ENCODE assay signal across 8 cellular contexts in genomic region chr7:27174077-27175004, GRCh38. TPM values are rescaled to one million over a fixed set of nuclear protein-coding genes. Genes with fewer than 3 reads are reported as not detected.
DNase-seq lines count a peak whose midpoint lies in the region; ATAC-seq and TF ChIP-seq lines count a peak whose summit lies in the region.

Gene HOXA10, minus strand, starts transcription at chr7:27174320. Its CDS starts 14 bp downstream, at chr7:27174306.

- peak within 1 kb of the TSS; percentile 28 for H3K4me3 Mint-ChIP-seq in activated CD4-positive, alpha-beta T cell treated with anti-CD3 and anti-CD28 coated beads for 36 hours

- H3K36me3 ChIP-seq in gastroesophageal sphincter: no peaks in the 10 kb centered on the region
- H3K36me3 ChIP-seq in sigmoid colon: no peaks in the 10 kb centered on the region

- TF ChIP-seq POLR2A in gastroesophageal sphincter (IDR thresholded peaks at IDR 0.05): no peak
- peak; percentile 33 to 52 for TF ChIP-seq POLR2A in sigmoid colon (IDR thresholded peaks at IDR 0.05)

- H3K4me1 ChIP-seq in gastroesophageal sphincter (peaks cover 0 to 36% (median 24%) of the 10 kb centered on the region in 3 donors), sigmoid colon (peaks cover 0 to 31% (median 17%) of the 10 kb centered on the region in 4 donors)

- H3K9me3 ChIP-seq in gastroesophageal sphincter: no peaks in the 10 kb centered on the region
- no peaks in the 10 kb centered on the region for H3K9me3 ChIP-seq in sigmoid colon

- POLR2A ChIA-PET in activated CD4-positive, alpha-beta T cell treated with anti-CD3 and anti-CD28 coated beads for 36 hours (lab: Charles Lee): no interaction called here
- POLR2A ChIA-PET in RWPE1 (lab: Yijun Ruan, JAX; ENCODE audit: low non-redundant PET) (no interaction called here), GM10248 (lab: Yijun Ruan, JAX) (no interaction called here)

- no peaks in the 10 kb centered on the region for H3K9me3 Mint-ChIP-seq in activated CD4-positive, alpha-beta T cell treated with anti-CD3 and anti-CD28 coated beads for 36 hours (ENCODE audit: low read depth)

- H3K4me1 Mint-ChIP-seq in activated CD4-positive, alpha-beta T cell treated with anti-CD3 and anti-CD28 coated beads for 36 hours: peaks cover 10% of the 10 kb centered on the region

- no peak within 1 kb of the TSS for H3K27ac Mint-ChIP-seq in activated CD4-positive, alpha-beta T cell treated with anti-CD3 and anti-CD28 coated beads for 36 hours

- H3K4me3 ChIP-seq in gastroesophageal sphincter (peak within 1 kb of the TSS; percentile 1 to 52), sigmoid colon (peak within 1 kb of the TSS; percentile 47 to 85 (median 82))

- H3K27me3 ChIP-seq in gastroesophageal sphincter (peaks cover 100% of the 10 kb centered on the region), sigmoid colon (no peaks in the 10 kb centered on the region)

- 10 to 38% methylated on average over 2 to 15 of the region's 68 CpGs for WGBS in gastroesophageal sphincter (ENCODE audit: low coverage in 1 of 2), 2 donors
- WGBS in sigmoid colon, 2 donors: 2 to 6% methylated on average over 68 of the region's 68 CpGs

- H3K27me3 Mint-ChIP-seq in activated CD4-positive, alpha-beta T cell treated with anti-CD3 and anti-CD28 coated beads for 36 hours: peaks cover 52% of the 10 kb centered on the region

- ATAC-seq in activated CD4-positive, alpha-beta T cell treated with anti-CD3 and anti-CD28 coated beads for 36 hours: no peak
- ATAC-seq in gastroesophageal sphincter: no peak
- no peak for ATAC-seq in HG02623 (IDR thresholded peaks at IDR 0.05; ENCODE audit: unreplicated experiment)
- no peak for ATAC-seq in HG02588 (IDR thresholded peaks at IDR 0.05; ENCODE audit: unreplicated experiment)

- H3K36me3 Mint-ChIP-seq in activated CD4-positive, alpha-beta T cell treated with anti-CD3 and anti-CD28 coated beads for 36 hours (ENCODE audit: low read depth): no peaks in the 10 kb centered on the region

- H3K27ac ChIP-seq in RWPE1 (peak within 1 kb of the TSS; percentile 95), gastroesophageal sphincter (no peak within 1 kb of the TSS), sigmoid colon (peak within 1 kb of the TSS in 3 of 4 donors; percentile 97 to 98 (median 98))

- CTCF ChIA-PET in activated CD4-positive, alpha-beta T cell treated with anti-CD3 and anti-CD28 coated beads for 36 hours (lab: Charles Lee): interaction anchor here (0.6 kb wide), 1 partner anchor 36 kb away, joined by 4 read pairs; no protein-coding TSS in a partner anchor
- CTCF ChIA-PET in RWPE1 (lab: Yijun Ruan, JAX): interaction anchor here (0.7 to 2.1 kb wide), 5 partner anchors 10 to 320 kb away, joined by 3 to 7 read pairs (median 6); no protein-coding TSS in a partner anchor
- CTCF ChIA-PET in GM10248 (lab: Yijun Ruan, JAX): interaction anchor here (0.8 to 1.0 kb wide), 2 partner anchors 22 kb away, joined by 3 to 4 read pairs; no protein-coding TSS in a partner anchor

- intact Hi-C loops in activated CD4-positive, alpha-beta T cell treated with anti-CD3 and anti-CD28 coated beads for 36 hours (cut with DNase I, micrococcal nuclease): no loop called here
- intact Hi-C loops in sigmoid colon (cut with DNase I): no loop called here

- TF ChIP-seq CTCF in RWPE1 (conservative IDR thresholded peaks at IDR 0.05; ENCODE audit: low read depth) (no peak), gastroesophageal sphincter (IDR thresholded peaks at IDR 0.05) (no peak), sigmoid colon (IDR thresholded peaks at IDR 0.05) (no peak), GM10248 (IDR thresholded peaks at IDR 0.05; ENCODE audit: control extremely low read depth, extremely low read depth, low read depth, missing control alignments) (no peak)

- TF ChIP-seq EP300 in gastroesophageal sphincter (IDR thresholded peaks at IDR 0.05) (no peak), sigmoid colon (IDR thresholded peaks at IDR 0.05) (no peak)

- no peak for DNase-seq in activated CD4-positive, alpha-beta T cell treated with anti-CD3 and anti-CD28 coated beads for 36 hours
- DNase-seq in activated CD4-positive, alpha-beta T cell treated with anti-CD3 and anti-CD28 coated beads, Interleukin-2, amount 50 U/mL, for 1 hour: no peak
- DNase-seq in RWPE1 (ENCODE audit: low spot score): no peak
- DNase-seq in sigmoid colon: peak; percentile 88
- no peak for DNase-seq in GM10248 (ENCODE audit: extremely low spot score)

RNA-seq across cellular contexts. Expression of gene HOXA10, which starts in this region (rescaled TPM):
- not detected for total RNA-seq in activated CD4-positive, alpha-beta T cell treated with anti-CD3 and anti-CD28 coated beads for 36 hours
- under 1 TPM in 1 of 4 donors, not detected in 3; 0.67 TPM for total RNA-seq in gastroesophageal sphincter
- total RNA-seq in sigmoid colon: 10 to 100 TPM; 55.1 to 64.0 (median 59.5) TPM
- polyA plus RNA-seq in sigmoid colon: 10 to 100 TPM; 22.2 to 25.0 (median 22.8) TPM

Comparison
In these comparisons a context has a peak if more than half of its experiments do, and no peak if none do; other contexts are left out.
1. RNA of gene HOXA10 (total RNA-seq): 55.1 to 64.0 TPM in sigmoid colon; 0.67 TPM in gastroesophageal sphincter and not detected in activated CD4-positive, alpha-beta T cell treated with anti-CD3 and anti-CD28 coated beads for 36 hours; every median in the first group is over 10 times any median in the second.
2. H3K27ac ChIP-seq: peak in RWPE1 (single experiment) and sigmoid colon (3 of 4); none in gastroesophageal sphincter (0 of 4).
3. POLR2A ChIP-seq: peak in sigmoid colon (2 of 2); none in gastroesophageal sphincter (0 of 2).